ENCODE assay signal across 17 cellular contexts in the genomic region with DNA sequence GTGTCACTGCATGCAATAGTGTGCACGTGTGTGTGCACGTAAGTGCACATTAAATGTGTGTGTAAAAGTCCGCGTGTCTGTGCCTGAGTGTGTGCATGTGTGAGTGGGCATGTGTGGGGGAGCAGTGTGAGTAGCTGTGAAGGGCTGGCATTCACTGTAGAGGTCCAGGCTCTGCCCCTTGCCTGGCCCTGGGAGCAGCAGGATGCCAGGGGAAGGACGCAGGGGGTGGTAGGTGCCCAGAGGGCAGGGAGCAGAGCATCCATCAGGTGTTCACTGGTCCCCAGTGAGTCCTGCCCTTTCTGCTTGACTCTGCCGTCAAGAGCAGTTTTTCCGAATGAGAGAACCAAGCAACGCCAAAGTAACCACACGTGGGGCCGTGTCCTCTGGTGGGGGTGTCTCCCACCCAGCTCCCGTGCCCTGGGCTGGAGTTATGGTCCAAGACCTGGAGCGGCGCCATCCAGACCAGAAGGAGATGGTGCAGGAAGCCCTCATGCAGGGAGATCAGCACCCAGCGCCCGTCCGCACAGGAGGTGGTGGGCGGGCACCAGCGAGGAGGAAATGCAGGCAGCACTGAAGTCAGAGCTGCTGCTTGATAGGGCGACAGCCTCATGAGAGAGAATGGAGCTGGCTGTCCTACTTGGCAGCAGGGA.
DNase-seq lines count a peak whose midpoint lies in the region; ATAC-seq and TF ChIP-seq lines count a peak whose summit lies in the region.
"Had no signal": no experiment of that assay in that cellular context is flagged by ENCODE, and none has a peak within 500 bp of the region (broad histone marks: within the 10 kb centered on the region; RNA-seq: fewer than 3 reads in every experiment).

No MANE protein-coding gene starts in this region.

- H3K4me3 Mint-ChIP-seq in T-helper 17 cell (peak overlapping the region; percentile 55), endodermal cell (no peak overlapping the region)
- H3K4me3 Mint-ChIP-seq: activated B cell treated with CpG ODN at 0.5 μM for 24 hours, CD14-positive monocyte, immature natural killer cell had no signal

- H3K27me3 Mint-ChIP-seq in T-helper 17 cell (peaks cover 61% of the 10 kb centered on the region), endodermal cell (ENCODE audit: insufficient read depth) (peaks cover 2% of the 10 kb centered on the region)

- no peaks in the 10 kb centered on the region for H3K36me3 ChIP-seq in endodermal cell (ENCODE audit: control insufficient read depth, insufficient read depth, low read length)
- H3K36me3 ChIP-seq: gastrocnemius medialis, neutrophil, Peyer's patch, thoracic aorta had no signal

- no peak for DNase-seq in T-helper 17 cell
- peak; percentile 16 for DNase-seq in activated T-cell treated with anti-CD3 and anti-CD28 coated beads for 24 hours (ENCODE audit: low read depth)
- DNase-seq in endodermal cell, result peak; percentile 36
- peak; percentile 41 for DNase-seq in stimulated activated CD4-positive, alpha-beta T cell treated with anti-CD3 and anti-CD28 coated beads, Interleukin-4, amount 100 ng/mL, for 1 hour
- DNase-seq in left lobe of liver (ENCODE audit: low spot score), result no peak
- no peak for DNase-seq in HEK293T (ENCODE audit: extremely low spot score)
- DNase-seq in NCI-H146 (lab: John Stamatoyannopoulos, UW), result no peak
- DNase-seq: activated B cell treated with CpG ODN at 0.5 μM for 24 hours, cerebellar nuclear complex, gastrocnemius medialis, immature natural killer cell, NCI-H2029, SW 1271 had no signal

- H3K27ac Mint-ChIP-seq in T-helper 17 cell (no peak overlapping the region), endodermal cell (no peak overlapping the region)
- H3K27ac Mint-ChIP-seq: activated B cell treated with CpG ODN at 0.5 μM for 24 hours, immature natural killer cell had no signal

- no peak overlapping the region for H3K4me3 ChIP-seq in endodermal cell (ENCODE audit: low read length)
- H3K4me3 ChIP-seq: gastrocnemius medialis, Peyer's patch, thoracic aorta had no signal

- H3K36me3 Mint-ChIP-seq in T-helper 17 cell (ENCODE audit: low read depth), result peaks cover 2% of the 10 kb centered on the region
- no peaks in the 10 kb centered on the region for H3K36me3 Mint-ChIP-seq in endodermal cell (ENCODE audit: low read depth)
- H3K36me3 Mint-ChIP-seq: CD14-positive monocyte, immature natural killer cell had no signal

- 90 to 95% methylated on average over 16 to 19 of the region's 19 CpGs for WGBS in endodermal cell (ENCODE audit: insufficient coverage in 1 of 2, insufficient read length in 1 of 2), 2 experiments

- no peak overlapping the region for H3K9ac ChIP-seq in endodermal cell (ENCODE audit: extremely low read depth, low read length, poor library complexity, severe bottlenecking)

- CTCF ChIA-PET in HEK293T (lab: Yijun Ruan, JAX), result interaction anchor here (0.6 kb wide), 1 partner anchor 39 kb away, joined by 4 read pairs; no protein-coding TSS in a partner anchor

- no peaks in the 10 kb centered on the region for H3K9me3 Mint-ChIP-seq in endodermal cell
- H3K9me3 Mint-ChIP-seq: activated B cell treated with CpG ODN at 0.5 μM for 24 hours, immature natural killer cell had no signal

- ATAC-seq in T-helper 17 cell (peak; percentile 23), left lobe of liver (no peak)
- ATAC-seq: gastrocnemius medialis had no signal

- H3K4me1 Mint-ChIP-seq in T-helper 17 cell, result peaks cover 23% of the 10 kb centered on the region
- no peaks in the 10 kb centered on the region for H3K4me1 Mint-ChIP-seq in endodermal cell
- H3K4me1 Mint-ChIP-seq: activated B cell treated with CpG ODN at 0.5 μM for 24 hours, CD14-positive monocyte had no signal

- H3K27me3 ChIP-seq in endodermal cell (ENCODE audit: control insufficient read depth, insufficient read depth, low read length, poor library complexity, severe bottlenecking), result no peaks in the 10 kb centered on the region
- H3K27me3 ChIP-seq: gastrocnemius medialis, Peyer's patch had no signal

- H3K9me3 ChIP-seq in T-helper 17 cell (ENCODE audit: control insufficient read depth, low read length, poor library complexity, severe bottlenecking) (no peaks in the 10 kb centered on the region), endodermal cell (ENCODE audit: control insufficient read depth, low read length) (no peaks in the 10 kb centered on the region)
- H3K9me3 ChIP-seq: gastrocnemius medialis, neutrophil, Peyer's patch, thoracic aorta had no signal

- no peaks in the 10 kb centered on the region for H3K4me1 ChIP-seq in endodermal cell (ENCODE audit: control insufficient read depth, insufficient read depth, low read length)
- H3K4me1 ChIP-seq: gastrocnemius medialis, Peyer's patch had no signal

- TF ChIP-seq CTCF in endodermal cell (conservative IDR thresholded peaks at IDR 0.05), result no peak

- H3K27ac ChIP-seq in endodermal cell (ENCODE audit: low read depth, low read length), result no peak overlapping the region
- H3K27ac ChIP-seq: gastrocnemius medialis, neutrophil, Peyer's patch, thoracic aorta had no signal

- POLR2A ChIA-PET in HEK293T (lab: Yijun Ruan, JAX), result no interaction called here

TF ChIP-seq in HEK293T, 16 proteins besides CTCF, POLR2A, EP300 and RAD21:
- TF ChIP-seq SUZ12 (IDR thresholded peaks at IDR 0.05), result no peak
- no peak for TF ChIP-seq NFRKB (IDR thresholded peaks at IDR 0.05)
- TF ChIP-seq ELF4 (IDR thresholded peaks at IDR 0.05), result no peak

Comparison
In these comparisons a context has a peak if more than half of its experiments do, and no peak if none do; other contexts are left out.
1. DNase-seq: peak in activated T-cell treated with anti-CD3 and anti-CD28 coated beads for 24 hours (single experiment), endodermal cell (single experiment) and stimulated activated CD4-positive, alpha-beta T cell treated with anti-CD3 and anti-CD28 coated beads, Interleukin-4, amount 100 ng/mL, for 1 hour (single experiment); none in T-helper 17 cell (0 of 3), left lobe of liver (single experiment), HEK293T (single experiment) and NCI-H146 (single experiment).